Comparison of ENCODE assay signal across 1 cellular context in genomic region chr11:17564687-17565042, GRCh38.
TF ChIP-seq lines count a peak whose summit lies in the region.

No MANE protein-coding gene starts in this region.

TF ChIP-seq in HepG2, 621 proteins besides CTCF, POLR2A, EP300 and RAD21:
- TF ChIP-seq NFAT5 (CRISPR knock-in tag; IDR thresholded peaks at IDR 0.05): no peak
- no peak for TF ChIP-seq ZNF451 (CRISPR knock-in tag; IDR thresholded peaks at IDR 0.05)
- no peak for TF ChIP-seq ZNF710 (CRISPR knock-in tag; IDR thresholded peaks at IDR 0.05; ENCODE audit: borderline replicate concordance)
- no peak for TF ChIP-seq MTF1 (CRISPR knock-in tag; IDR thresholded peaks at IDR 0.05)
- no peak for TF ChIP-seq NRL (CRISPR knock-in tag; IDR thresholded peaks at IDR 0.05; ENCODE audit: borderline replicate concordance)
- TF ChIP-seq ATF7-NPFF (CRISPR knock-in tag; IDR thresholded peaks at IDR 0.05; ENCODE audit: low read depth): no peak
- TF ChIP-seq NPAS2 (CRISPR knock-in tag; IDR thresholded peaks at IDR 0.05; ENCODE audit: borderline replicate concordance): no peak
- TF ChIP-seq ZNF382 (CRISPR knock-in tag; IDR thresholded peaks at IDR 0.05; ENCODE audit: borderline replicate concordance): no peak
- TF ChIP-seq SRSF9 (IDR thresholded peaks at IDR 0.05; ENCODE audit: borderline replicate concordance, insufficient read depth, low read depth, low read length, poor library complexity, severe bottlenecking): no peak
- TF ChIP-seq ZNF138 (CRISPR knock-in tag; IDR thresholded peaks at IDR 0.05; ENCODE audit: low read depth): no peak
- no peak for TF ChIP-seq TRAFD1 (CRISPR knock-in tag; IDR thresholded peaks at IDR 0.05; ENCODE audit: borderline replicate concordance)
- no peak for TF ChIP-seq ZNF564 (CRISPR knock-in tag; IDR thresholded peaks at IDR 0.05)
- TF ChIP-seq JARID2 (CRISPR knock-in tag; IDR thresholded peaks at IDR 0.05; ENCODE audit: insufficient replicate concordance): no peak
TF ChIP-seq in HepG2: peak in this region for 0.
